In the genomic region with DNA sequence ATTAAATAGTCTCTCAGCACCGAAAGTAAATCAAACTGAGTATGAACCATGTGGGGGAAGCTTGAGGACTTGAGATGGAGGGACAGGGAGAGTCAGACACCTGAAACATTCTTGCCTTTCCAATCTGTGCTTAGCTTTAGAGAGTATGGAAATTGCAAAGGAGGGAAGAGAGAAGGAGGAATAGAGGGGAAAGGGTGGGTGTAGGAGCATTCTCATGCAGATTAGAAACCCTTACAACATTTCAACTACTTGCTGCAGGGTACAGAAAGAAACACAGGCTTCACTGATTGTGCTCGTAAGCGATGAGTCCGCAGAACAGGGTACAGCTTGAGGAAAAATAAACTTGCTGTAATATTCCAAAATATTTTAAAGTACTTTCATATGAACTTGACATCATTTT, we compare ENCODE assay signal across 21 cellular contexts.
"Had no signal": no experiment of that assay in that cellular context is flagged by ENCODE, and none has a peak within 500 bp of the region (broad histone marks: within the 10 kb centered on the region; RNA-seq: fewer than 3 reads in every experiment).

No MANE protein-coding gene starts in this region.

- ATAC-seq: activated CD8-positive, alpha-beta memory T cell treated with anti-CD3 and anti-CD28 coated beads, Interleukin-2, amount 10 ng/mL, durations not matched to agents 7 days and 5 days; foreskin keratinocyte; stimulated activated memory B cell treated with anti-CD40 and anti-IgM and Interleukin-4, amounts not matched to agents 10 μg/mL and 1 μg/mL and 100 μg/mL, for 72 hours; upper lobe of right lung had no signal

- H3K36me3 Mint-ChIP-seq: naive B cell had no signal

- DNase-seq: activated CD4-positive, alpha-beta T cell treated with anti-CD3 and anti-CD28 coated beads for 1 hour; activated CD4-positive, alpha-beta T cell treated with anti-CD3 and anti-CD28 coated beads, Interleukin-2, amount 50 U/mL, for 48 hours; activated CD8-positive, alpha-beta memory T cell treated with anti-CD3 and anti-CD28 coated beads, Interleukin-2, amount 10 ng/mL, durations not matched to agents 7 days and 5 days; activated gamma-delta T cell; activated naive CD8-positive, alpha-beta T cell treated with anti-CD3 and anti-CD28 coated beads for 36 hours; activated T-cell treated with anti-CD3 and anti-CD28 coated beads, Interleukin-2, amount 50 U/mL, for 24 hours; anterior cingulate cortex; dorsolateral prefrontal cortex; foreskin keratinocyte; head of caudate nucleus; immature natural killer cell; midbrain; naive B cell; posterior cingulate gyrus; stimulated activated CD4-positive, alpha-beta T cell treated with anti-CD3 and anti-CD28 coated beads, Interleukin-1b, Interleukin-23, amount 100 ng/mL, for 48 hours; substantia nigra; SW 1271; upper lobe of right lung had no signal

- H3K36me3 ChIP-seq: upper lobe of right lung had no signal

- H3K4me1 ChIP-seq: foreskin keratinocyte, upper lobe of right lung had no signal

- H3K9me3 Mint-ChIP-seq: activated naive CD8-positive, alpha-beta T cell treated with anti-CD3 and anti-CD28 coated beads for 36 hours; activated T-cell treated with anti-CD3 and anti-CD28 coated beads, Interleukin-2, amount 50 U/mL, for 24 hours; immature natural killer cell; stimulated activated memory B cell treated with anti-CD40 and anti-IgM and Interleukin-4, amounts not matched to agents 10 μg/mL and 1 μg/mL and 100 μg/mL, for 72 hours had no signal

- H3K9me3 ChIP-seq: neutrophil, upper lobe of right lung had no signal

- H3K27ac ChIP-seq: dorsolateral prefrontal cortex, foreskin keratinocyte, neutrophil, upper lobe of right lung had no signal

- H3K27me3 Mint-ChIP-seq: activated CD8-positive, alpha-beta memory T cell treated with anti-CD3 and anti-CD28 coated beads, Interleukin-2, amount 10 ng/mL, durations not matched to agents 7 days and 5 days; activated T-cell treated with anti-CD3 and anti-CD28 coated beads, Interleukin-2, amount 50 U/mL, for 24 hours; naive B cell; stimulated activated memory B cell treated with anti-CD40 and anti-IgM and Interleukin-4, amounts not matched to agents 10 μg/mL and 1 μg/mL and 100 μg/mL, for 72 hours had no signal

- H3K27me3 ChIP-seq: foreskin keratinocyte, neutrophil, upper lobe of right lung had no signal

- H3K4me3 Mint-ChIP-seq: activated CD8-positive, alpha-beta memory T cell treated with anti-CD3 and anti-CD28 coated beads, Interleukin-2, amount 10 ng/mL, durations not matched to agents 7 days and 5 days; activated naive CD8-positive, alpha-beta T cell treated with anti-CD3 and anti-CD28 coated beads for 36 hours; activated T-cell treated with anti-CD3 and anti-CD28 coated beads, Interleukin-2, amount 50 U/mL, for 24 hours; immature natural killer cell; naive B cell; stimulated activated memory B cell treated with anti-CD40 and anti-IgM and Interleukin-4, amounts not matched to agents 10 μg/mL and 1 μg/mL and 100 μg/mL, for 72 hours had no signal

- H3K4me3 ChIP-seq: dorsolateral prefrontal cortex, lung, upper lobe of right lung had no signal

- H3K27ac Mint-ChIP-seq: activated CD8-positive, alpha-beta memory T cell treated with anti-CD3 and anti-CD28 coated beads, Interleukin-2, amount 10 ng/mL, durations not matched to agents 7 days and 5 days; activated naive CD8-positive, alpha-beta T cell treated with anti-CD3 and anti-CD28 coated beads for 36 hours; activated T-cell treated with anti-CD3 and anti-CD28 coated beads, Interleukin-2, amount 50 U/mL, for 24 hours; stimulated activated memory B cell treated with anti-CD40 and anti-IgM and Interleukin-4, amounts not matched to agents 10 μg/mL and 1 μg/mL and 100 μg/mL, for 72 hours had no signal
